ENCODE assay signal across 8 cellular contexts in the genomic region with DNA sequence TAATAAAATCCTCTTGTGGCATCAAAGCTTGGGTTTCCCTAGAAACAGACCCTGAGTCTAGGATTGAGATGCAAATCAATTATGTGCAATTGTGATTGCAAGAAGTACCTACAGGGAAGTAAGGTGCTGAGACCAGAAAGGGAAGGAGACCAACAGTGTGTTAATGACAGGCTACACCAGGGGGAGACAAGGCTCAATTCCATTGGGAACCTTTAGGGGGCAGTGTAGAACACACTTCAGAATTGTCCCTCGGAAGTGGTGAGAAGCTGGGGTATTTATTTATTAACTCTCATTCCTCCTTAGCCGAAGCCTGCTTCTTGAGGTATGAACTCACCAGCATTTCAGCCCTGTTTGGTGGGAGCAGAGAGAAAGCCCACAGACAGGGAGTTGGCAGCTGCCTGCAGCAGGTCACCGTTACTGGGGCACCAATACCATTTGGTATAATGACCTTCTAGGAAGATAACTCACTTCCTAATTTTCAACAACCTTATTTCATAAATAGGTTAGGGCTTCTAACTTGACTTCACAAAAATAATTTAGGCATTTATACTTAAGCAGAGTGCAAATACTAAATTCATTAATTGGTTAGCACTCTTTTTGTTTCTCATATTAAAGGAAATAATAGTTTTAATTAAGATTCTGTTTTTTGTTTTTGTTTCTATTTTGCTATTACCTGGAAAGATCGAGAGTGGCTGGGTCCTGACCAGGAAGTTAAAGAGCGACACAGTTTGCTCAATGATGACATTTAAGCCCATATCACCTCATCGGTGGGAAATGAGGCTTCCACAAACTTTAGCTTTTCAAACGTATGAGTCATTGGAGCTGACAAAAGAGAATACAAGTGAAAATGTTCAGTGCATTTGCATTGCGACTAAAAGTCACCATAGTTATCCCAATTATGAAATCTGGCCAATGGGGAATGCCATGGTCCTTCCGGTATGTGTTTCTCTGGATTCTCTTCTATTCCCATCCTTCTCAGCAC.
DNase-seq lines count a peak whose midpoint lies in the region; ATAC-seq and TF ChIP-seq lines count a peak whose summit lies in the region.

No MANE protein-coding gene starts in this region.

- no peaks in the 10 kb centered on the region for H4K20me1 ChIP-seq in fibroblast of lung (ENCODE audit: control insufficient read depth, extremely low read depth, insufficient read depth, low read length)

- DNase-seq in Caco-2 = peak; percentile 53 to 76
- peak; percentile 71 for DNase-seq in HuH-7.5 (ENCODE audit: low spot score)
- DNase-seq in SKM-1 treated with dmso at 0.1 percent for 144 hours (lab: John Stamatoyannopoulos, UW; ENCODE audit: unreplicated experiment) = peak; percentile 34
- peak; percentile 34 to 50 for DNase-seq in fibroblast of lung (ENCODE audit: low read depth in 2 of 2)
- DNase-seq in neural crest cell (ENCODE audit: low read depth, low spot score) = peak; percentile 8

- no peaks in the 10 kb centered on the region for H3K9me3 Mint-ChIP-seq in Caco-2 (ENCODE audit: unreplicated experiment)
- peaks cover 7% of the 10 kb centered on the region for H3K9me3 Mint-ChIP-seq in neural crest cell

- BruUV-seq in Caco-2 (replicated peaks; lab: Mats Ljungman, UMichigan) = no TSS peak

- H3K27me3 Mint-ChIP-seq in Caco-2 (ENCODE audit: insufficient read depth, unreplicated experiment) (peaks cover 2% of the 10 kb centered on the region), neural crest cell (ENCODE audit: low read depth) (no peaks in the 10 kb centered on the region)

- no peaks in the 10 kb centered on the region for H3K9me3 ChIP-seq in Caco-2
- H3K9me3 ChIP-seq in fibroblast of lung (ENCODE audit: control insufficient read depth, insufficient read depth, low read depth, low read length) = no peaks in the 10 kb centered on the region

- H3K4me3 ChIP-seq in Caco-2 (ENCODE audit: low read depth, low read length) = no peak overlapping the region
- no peak overlapping the region for H3K4me3 ChIP-seq in fibroblast of lung (replicated peaks in 1 of 4; ENCODE audit: control extremely low read depth in 1 of 4, insufficient read depth in 1 of 4, low read depth in 3 of 4, low read length in 4 of 4)

- H3K36me3 ChIP-seq in Caco-2 (ENCODE audit: control insufficient read depth, insufficient read depth, low read length) (no peaks in the 10 kb centered on the region), fibroblast of lung (ENCODE audit: control insufficient read depth, insufficient read depth, low read length) (no peaks in the 10 kb centered on the region)

- no peak overlapping the region for H3K9ac ChIP-seq in fibroblast of lung (ENCODE audit: insufficient read depth, low read length)

- CTCF ChIA-PET in Caco-2 (lab: Charles Lee) = interaction anchor here (0.6 to 2.1 kb wide), 9 partner anchors 13 to 563 kb away, joined by 3 to 11 read pairs (median 3); no protein-coding TSS in a partner anchor

- H3K27ac ChIP-seq in fibroblast of lung (ENCODE audit: insufficient read depth, low read length) = no peak overlapping the region

- no peak overlapping the region for H2AFZ ChIP-seq in fibroblast of lung (ENCODE audit: low read length)

- H3K36me3 Mint-ChIP-seq in Caco-2 (ENCODE audit: insufficient read depth, unreplicated experiment) (no peaks in the 10 kb centered on the region), neural crest cell (ENCODE audit: low read depth) (no peaks in the 10 kb centered on the region)

- no peaks in the 10 kb centered on the region for H3K4me1 Mint-ChIP-seq in Caco-2 (ENCODE audit: low read depth, unreplicated experiment)
- peaks cover 12% of the 10 kb centered on the region for H3K4me1 Mint-ChIP-seq in neural crest cell

- intact Hi-C loops in Caco-2 (cut with micrococcal nuclease; ENCODE audit: unreplicated experiment) = loop anchor here (1.0 to 5.0 kb wide), 4 partner anchors 196 to 345 kb away; no protein-coding TSS in a partner anchor

- ATAC-seq in GM18870 (IDR thresholded peaks at IDR 0.05; ENCODE audit: unreplicated experiment) = peak; percentile 88
- ATAC-seq in GM18873 (IDR thresholded peaks at IDR 0.05; ENCODE audit: low FRiP score, unreplicated experiment) = no peak
- no peak for ATAC-seq in HG02973 (IDR thresholded peaks at IDR 0.05; ENCODE audit: unreplicated experiment)

- H3K4me1 ChIP-seq in Caco-2 (no peaks in the 10 kb centered on the region), fibroblast of lung (ENCODE audit: control insufficient read depth, extremely low read depth, insufficient read depth, low read length) (no peaks in the 10 kb centered on the region)

- TF ChIP-seq CTCF in Caco-2 (IDR thresholded peaks at IDR 0.05; ENCODE audit: insufficient read depth in 1 of 2, low read depth in 1 of 2, low read length in 1 of 2, severe bottlenecking in 1 of 2, unreplicated experiment in 1 of 2) (peak; percentile 98), fibroblast of lung (conservative IDR thresholded peaks at IDR 0.05 in 1 of 2, IDR thresholded peaks at IDR 0.05 in 1 of 2; ENCODE audit: low read depth in 1 of 2, low read length in 2 of 2) (peak; percentile 91 to 95), neural crest cell (conservative IDR thresholded peaks at IDR 0.05) (peak; percentile 67)

- H3K79me2 ChIP-seq in fibroblast of lung (ENCODE audit: control insufficient read depth, insufficient read depth, low read length) = no peaks in the 10 kb centered on the region

- POLR2A ChIA-PET in Caco-2 (lab: Charles Lee) = no interaction called here

- H3K4me2 ChIP-seq in fibroblast of lung (ENCODE audit: extremely low read depth, insufficient read depth, low read length) = no peak overlapping the region

- H3K27me3 ChIP-seq in Caco-2 (replicated peaks; ENCODE audit: control insufficient read depth, insufficient read depth, low read length) (no peaks in the 10 kb centered on the region; the same call in 1 of the 2 replicates), fibroblast of lung (ENCODE audit: control insufficient read depth, insufficient read depth, low read length) (no peaks in the 10 kb centered on the region)

- H3K4me3 Mint-ChIP-seq in Caco-2 (ENCODE audit: unreplicated experiment) (no peak overlapping the region), neural crest cell (no peak overlapping the region)

- H3K27ac Mint-ChIP-seq in Caco-2 (ENCODE audit: unreplicated experiment) (no peak overlapping the region), neural crest cell (ENCODE audit: unreplicated experiment) (no peak overlapping the region)

Comparison
In these comparisons a context has a peak if more than half of its experiments do, and no peak if none do; other contexts are left out.
1. DNase-seq: peak in every context shown above with its lines; median percentile 71 in HuH-7.5; 64 in Caco-2; 42 in fibroblast of lung; 34 in SKM-1 treated with dmso at 0.1 percent for 144 hours; 8 in neural crest cell.